In genomic region chr2:19799881-19800780, GRCh38 we compare ENCODE assay signal across 15 cellular contexts.
DNase-seq lines count a peak whose midpoint lies in the region; FAIRE-seq and TF ChIP-seq lines count a peak whose summit lies in the region.
"Had no signal": no experiment of that assay in that cellular context is flagged by ENCODE, and none has a peak within 500 bp of the region (broad histone marks: within the 10 kb centered on the region; RNA-seq: fewer than 3 reads in every experiment).

No MANE protein-coding gene starts in this region.

- no peak overlapping the region for H3K27ac ChIP-seq in astrocyte (ENCODE audit: low read depth, low read length)
- H3K27ac ChIP-seq: KMS-11, neural progenitor cell had no signal

- no peak overlapping the region for H2AFZ ChIP-seq in astrocyte (ENCODE audit: low read depth, low read length)
- H2AFZ ChIP-seq: neural progenitor cell had no signal

- H3K4me1 ChIP-seq in astrocyte (ENCODE audit: insufficient read depth, low read length): peaks cover 20% of the 10 kb centered on the region
- H3K4me1 ChIP-seq: neural progenitor cell had no signal

- H3K9ac ChIP-seq in astrocyte (ENCODE audit: low read length): no peak overlapping the region
- H3K9ac ChIP-seq: KMS-11, neural progenitor cell had no signal

- H3K9me3 ChIP-seq in astrocyte (ENCODE audit: insufficient read depth, low read depth, low read length): no peaks in the 10 kb centered on the region

- H3K4me2 ChIP-seq in astrocyte (ENCODE audit: low read length): no peak overlapping the region
- H3K4me2 ChIP-seq: KMS-11, neural progenitor cell had no signal

- H3K79me2 ChIP-seq in astrocyte (ENCODE audit: insufficient read depth, low read length): no peaks in the 10 kb centered on the region

- no peak overlapping the region for H3K4me3 Mint-ChIP-seq in astrocyte (ENCODE audit: unreplicated experiment)
- H3K4me3 Mint-ChIP-seq in osteocyte (ENCODE audit: unreplicated experiment): no peak overlapping the region
- H3K4me3 Mint-ChIP-seq: brain; CD8-positive, alpha-beta memory T cell; neural progenitor cell had no signal

- DNase-seq in NCI-H2196 (lab: John Stamatoyannopoulos, UW; ENCODE audit: unreplicated experiment) (peak; percentile 27), NCI-H2196 treated with DMSO at 0.1 percent for 48 hours (lab: John Stamatoyannopoulos, UW; ENCODE audit: unreplicated experiment) (no peak), NCI-H2029 (lab: John Stamatoyannopoulos, UW) (peak; percentile 62), astrocyte (ENCODE audit: low read depth) (peak; percentile 48), osteocyte (ENCODE audit: extremely low spot score, unreplicated experiment) (no peak), GM19239 (ENCODE audit: insufficient read length, low spot score) (no peak), OCI-M1 (lab: John Stamatoyannopoulos, UW) (no peak)
- DNase-seq in activated CD4-positive, alpha-beta T cell treated with anti-CD3 and anti-CD28 coated beads for 48 hours: no peak
- DNase-seq: activated gamma-delta T cell; CD8-positive, alpha-beta memory T cell; NCI-H2081 treated with DMSO at 0.1 percent for 48 hours had no signal

- H4K20me1 ChIP-seq in astrocyte (ENCODE audit: insufficient read depth, low read length): no peaks in the 10 kb centered on the region

- H3K36me3 Mint-ChIP-seq in astrocyte (ENCODE audit: low read depth, unreplicated experiment) (no peaks in the 10 kb centered on the region), osteocyte (ENCODE audit: unreplicated experiment) (no peaks in the 10 kb centered on the region)
- H3K36me3 Mint-ChIP-seq: brain; CD8-positive, alpha-beta memory T cell; neural progenitor cell had no signal

- no peak for TF ChIP-seq CTCF in astrocyte (IDR thresholded peaks at IDR 0.05; ENCODE audit: insufficient read depth, low read depth, low read length)
- TF ChIP-seq CTCF in osteocyte (IDR thresholded peaks at IDR 0.05): no peak

- H3K27me3 Mint-ChIP-seq in astrocyte (ENCODE audit: low read depth, unreplicated experiment): peaks cover 8% of the 10 kb centered on the region
- H3K27me3 Mint-ChIP-seq in osteocyte (ENCODE audit: unreplicated experiment): no peaks in the 10 kb centered on the region
- H3K27me3 Mint-ChIP-seq: brain had no signal

- peaks cover 30% of the 10 kb centered on the region for H3K4me1 Mint-ChIP-seq in astrocyte (ENCODE audit: low read depth, unreplicated experiment)
- peaks cover 38% of the 10 kb centered on the region for H3K4me1 Mint-ChIP-seq in osteocyte (ENCODE audit: unreplicated experiment)
- H3K4me1 Mint-ChIP-seq: CD8-positive, alpha-beta memory T cell had no signal

- H3K36me3 ChIP-seq in astrocyte (ENCODE audit: insufficient read depth, low read length): no peaks in the 10 kb centered on the region
- H3K36me3 ChIP-seq: neural progenitor cell had no signal

- no peaks in the 10 kb centered on the region for H3K27me3 ChIP-seq in astrocyte (ENCODE audit: insufficient read depth, low read length)
- H3K27me3 ChIP-seq: neural progenitor cell had no signal

- peaks cover 4% of the 10 kb centered on the region for H3K9me3 Mint-ChIP-seq in astrocyte (ENCODE audit: unreplicated experiment)
- no peaks in the 10 kb centered on the region for H3K9me3 Mint-ChIP-seq in osteocyte (ENCODE audit: unreplicated experiment)
- H3K9me3 Mint-ChIP-seq: CD8-positive, alpha-beta memory T cell had no signal

- H3K27ac Mint-ChIP-seq in astrocyte (ENCODE audit: unreplicated experiment): peak overlapping the region; percentile 31
- peak overlapping the region; percentile 66 for H3K27ac Mint-ChIP-seq in osteocyte (ENCODE audit: unreplicated experiment)
- H3K27ac Mint-ChIP-seq: CD8-positive, alpha-beta memory T cell; neural progenitor cell had no signal

- no peak overlapping the region for H3K4me3 ChIP-seq in astrocyte (ENCODE audit: insufficient read depth, low read depth, low read length)
- H3K4me3 ChIP-seq: lung, neural progenitor cell had no signal

- FAIRE-seq in astrocyte (lab: Jason Lieb, UNC) (no peak), GM19239 (lab: Jason Lieb, UNC) (no peak)

Comparison
In these comparisons a context has a peak if more than half of its experiments do, and no peak if none do; other contexts are left out.
1. DNase-seq: peak in NCI-H2196 (single experiment), NCI-H2029 (single experiment) and astrocyte (single experiment); none in NCI-H2196 treated with DMSO at 0.1 percent for 48 hours (single experiment), osteocyte (single experiment), activated CD4-positive, alpha-beta T cell treated with anti-CD3 and anti-CD28 coated beads for 48 hours (single experiment), GM19239 (single experiment) and OCI-M1 (single experiment).